In genomic region chr1:180928272-180929230, GRCh38 we compare ENCODE assay signal across 11 cellular contexts. TPM values are rescaled to one million over a fixed set of nuclear protein-coding genes. Genes with fewer than 3 reads are reported as not detected.
DNase-seq lines count a peak whose midpoint lies in the region; ATAC-seq and TF ChIP-seq lines count a peak whose summit lies in the region.
"Had no signal": no experiment of that assay in that cellular context is flagged by ENCODE, and none has a peak within 500 bp of the region (broad histone marks: within the 10 kb centered on the region; RNA-seq: fewer than 3 reads in every experiment).

No MANE protein-coding gene starts in this region.

- no peaks in the 10 kb centered on the region for H3K9me2 ChIP-seq in GM23248 (ENCODE audit: insufficient read depth)

- H3K27ac ChIP-seq in SJCRH30 (peak overlapping the region; percentile 100), mesenchymal stem cell (ENCODE audit: low read length, poor library complexity, severe bottlenecking) (no peak overlapping the region), GM23248 (no peak overlapping the region)
- H3K27ac ChIP-seq: suprapubic skin had no signal

- DNase-seq in COR-L47 (lab: John Stamatoyannopoulos, UW) (peak; percentile 60), NCI-H146 treated with DMSO at 0.1 percent for 48 hours (lab: John Stamatoyannopoulos, UW; ENCODE audit: unreplicated experiment) (peak; percentile 98), SJCRH30 (peak in 1 of 2 experiments; percentile 55), mesenchymal stem cell (no peak), MCF 10A (ENCODE audit: unreplicated experiment) (no peak), GM23248 (no peak), hypothalamus (lab: John Stamatoyannopoulos, UW) (no peak)
- DNase-seq: activated CD4-positive, alpha-beta T cell treated with anti-CD3 and anti-CD28 coated beads, Interleukin-2, amount 50 U/mL, for 48 hours; activated effector memory CD4-positive, alpha-beta T cell treated with anti-CD3 and anti-CD28 coated beads, Interleukin-2, amount 50 U/mL, for 16 hours had no signal

- H3K36me3 ChIP-seq in SJCRH30: peaks cover 22% of the 10 kb centered on the region
- peaks cover 2 to 25% of the 10 kb centered on the region in 2 experiments for H3K36me3 ChIP-seq in mesenchymal stem cell (ENCODE audit: control insufficient read depth in 1 of 2, insufficient read depth in 2 of 2, low read depth in 1 of 2, low read length in 2 of 2)
- no peaks in the 10 kb centered on the region for H3K36me3 ChIP-seq in GM23248 (ENCODE audit: low read depth)
- H3K36me3 ChIP-seq: suprapubic skin had no signal

- H3K23ac ChIP-seq in mesenchymal stem cell (ENCODE audit: low read length in 2 of 2): no peak overlapping the region

- H4K20me1 ChIP-seq in GM23248 (ENCODE audit: insufficient read depth): no peaks in the 10 kb centered on the region

- H4K8ac ChIP-seq in mesenchymal stem cell (ENCODE audit: low read length): no peak overlapping the region

- H3F3A ChIP-seq in GM23248 (ENCODE audit: insufficient read depth): no peaks in the 10 kb centered on the region

- H3K9me3 ChIP-seq in SJCRH30 (replicated peaks) (no peaks in the 10 kb centered on the region), mesenchymal stem cell (ENCODE audit: control insufficient read depth, low read length) (no peaks in the 10 kb centered on the region), GM23248 (ENCODE audit: low read depth) (no peaks in the 10 kb centered on the region)
- H3K9me3 ChIP-seq: suprapubic skin had no signal

- no peak for TF ChIP-seq CTCF in MCF 10A (IDR thresholded peaks at IDR 0.05; ENCODE audit: unreplicated experiment)

- H3K36me3 Mint-ChIP-seq in MCF 10A (ENCODE audit: insufficient read depth, unreplicated experiment): no peaks in the 10 kb centered on the region

- H3K4me1 Mint-ChIP-seq in MCF 10A (ENCODE audit: insufficient read depth, unreplicated experiment): peaks cover 5% of the 10 kb centered on the region

- POLR2A ChIA-PET in MCF 10A (lab: Yijun Ruan, JAX): no interaction called here

- no TSS peak for BruUV-seq in MCF 10A (replicated peaks; lab: Mats Ljungman, UMichigan)

- no peak overlapping the region for H3K4ac ChIP-seq in mesenchymal stem cell (ENCODE audit: low read depth in 1 of 2, low read length in 2 of 2)

- no peaks in the 10 kb centered on the region for H3K9me3 Mint-ChIP-seq in MCF 10A (ENCODE audit: unreplicated experiment)

- no peak overlapping the region for H3K4me3 Mint-ChIP-seq in MCF 10A (ENCODE audit: unreplicated experiment)

- no peak overlapping the region for H3K18ac ChIP-seq in mesenchymal stem cell (ENCODE audit: low read depth in 1 of 2, low read length in 2 of 2)

- ATAC-seq in GM21717 (IDR thresholded peaks at IDR 0.05; ENCODE audit: unreplicated experiment): no peak

- H2AK5ac ChIP-seq in mesenchymal stem cell (ENCODE audit: low read length, severe bottlenecking): no peak overlapping the region

- H2BK5ac ChIP-seq in mesenchymal stem cell (ENCODE audit: low read depth, low read length, poor library complexity, severe bottlenecking): no peak overlapping the region

- H2BK120ac ChIP-seq in mesenchymal stem cell (ENCODE audit: low read depth, low read length): no peak overlapping the region

- intact Hi-C loops in MCF 10A (cut with micrococcal nuclease): no loop called here

- no peaks in the 10 kb centered on the region for H3K27me3 Mint-ChIP-seq in MCF 10A (ENCODE audit: insufficient read depth, unreplicated experiment)

- no peaks in the 10 kb centered on the region for H3K79me1 ChIP-seq in mesenchymal stem cell (replicated peaks; ENCODE audit: low read length, poor library complexity, severe bottlenecking)

- peak overlapping the region; percentile 35 for H4K91ac ChIP-seq in mesenchymal stem cell (ENCODE audit: low read length)

- no peaks in the 10 kb centered on the region for H3K79me2 ChIP-seq in GM23248 (ENCODE audit: insufficient read depth)

- no peaks in the 10 kb centered on the region for H3K27me3 ChIP-seq in SJCRH30
- peaks cover 0 to 8% of the 10 kb centered on the region in 2 experiments for H3K27me3 ChIP-seq in mesenchymal stem cell (ENCODE audit: control insufficient read depth in 1 of 2, insufficient read depth in 1 of 2, low read length in 2 of 2)
- H3K27me3 ChIP-seq in GM23248 (replicated peaks; ENCODE audit: insufficient read depth): no peaks in the 10 kb centered on the region
- H3K27me3 ChIP-seq: suprapubic skin had no signal

- H2BK15ac ChIP-seq in mesenchymal stem cell (ENCODE audit: low read depth, poor library complexity, severe bottlenecking): no peak overlapping the region

- in situ Hi-C loops in GM23248 (cut with MboI): no loop called here

- peak overlapping the region; percentile 40 for H3K4me3 ChIP-seq in SJCRH30
- H3K4me3 ChIP-seq in mesenchymal stem cell (ENCODE audit: insufficient read depth in 1 of 2, low read depth in 1 of 2, low read length in 2 of 2): no peak overlapping the region
- H3K4me3 ChIP-seq in GM23248: no peak overlapping the region
- H3K4me3 ChIP-seq: suprapubic skin had no signal

- H2BK12ac ChIP-seq in mesenchymal stem cell (ENCODE audit: low read length in 2 of 2): no peak overlapping the region

- peaks cover 72% of the 10 kb centered on the region for H3K4me1 ChIP-seq in SJCRH30
- H3K4me1 ChIP-seq in mesenchymal stem cell (ENCODE audit: control insufficient read depth, insufficient read depth, low read depth, low read length): peaks cover 38% of the 10 kb centered on the region
- H3K4me1 ChIP-seq in GM23248 (ENCODE audit: insufficient read depth): no peaks in the 10 kb centered on the region; the same call in 1 of the 2 replicates

- WGBS in mesenchymal stem cell: 90% methylated on average over 18 of the region's 18 CpGs
- WGBS in GM23248 (ENCODE audit: low coverage in 1 of 2, low lambda C conversion rate in 2 of 2, missing lambda C conversion rate in 2 of 2), 2 experiments: 67% methylated on average over 17 of the region's 18 CpGs

- H3K4me2 ChIP-seq in mesenchymal stem cell (ENCODE audit: low read length, poor library complexity, severe bottlenecking): no peak overlapping the region
- H3K4me2 ChIP-seq in GM23248 (ENCODE audit: unreplicated experiment): no peak overlapping the region

- no peak overlapping the region for H3K27ac Mint-ChIP-seq in MCF 10A (ENCODE audit: low read depth, unreplicated experiment)

- CTCF ChIA-PET in MCF 10A (lab: Yijun Ruan, JAX): interaction anchor here (0.6 kb wide), 1 partner anchor 292 kb away, joined by 3 read pairs; no protein-coding TSS in a partner anchor

- H3K14ac ChIP-seq in mesenchymal stem cell (ENCODE audit: low read length in 2 of 2): no peak overlapping the region

- H3K9ac ChIP-seq in mesenchymal stem cell (ENCODE audit: low read length) (no peak overlapping the region), GM23248 (no peak overlapping the region)

- H2AFZ ChIP-seq in mesenchymal stem cell (ENCODE audit: low read depth, low read length): no peak overlapping the region
- no peak overlapping the region for H2AFZ ChIP-seq in GM23248

RNA-seq across cellular contexts. Expression of gene KIAA1614, which starts 15.9 kb away (rescaled TPM):
- total RNA-seq in SJCRH30 (2014; rRNA removed; shearing (Covaris generic)): 59.9 and 63.1 TPM in 2 replicates
- polyA plus RNA-seq in mesenchymal stem cell (2013, experiment 1 of 2): 1.6 TPM
- polyA plus RNA-seq in mesenchymal stem cell (2013, experiment 2 of 2): 1.8 TPM
- total RNA-seq in MCF 10A (2022): 0.66 and 1.1 TPM in 2 replicates
- 8.6 and 11.7 TPM in 2 replicates for total RNA-seq in GM23248 (2014; rRNA removed; shearing (Covaris generic))
- polyA plus RNA-seq in GM23248 (2016; fragmentation: Nextera tagmentation; extraction: Ambion mirVana): 1.3 and 2.7 TPM in 2 replicates

Comparison
In these comparisons a context has a peak if more than half of its experiments do, and no peak if none do; other contexts are left out.
1. DNase-seq: peak in COR-L47 (single experiment) and NCI-H146 treated with DMSO at 0.1 percent for 48 hours (single experiment); none in mesenchymal stem cell (single experiment), MCF 10A (single experiment), GM23248 (single experiment) and hypothalamus (0 of 51).